In genomic region chrX:151899622-151900021, GRCh38 we compare ENCODE assay signal across 36 cellular contexts. TPM values are rescaled to one million over a fixed set of nuclear protein-coding genes. Genes with fewer than 3 reads are reported as not detected.
A peak's percentile ranks its signal among the peaks of the same experiment; 100 is the strongest.
DNase-seq lines count a peak whose midpoint lies in the region; ATAC-seq, FAIRE-seq and TF ChIP-seq lines count a peak whose summit lies in the region.
"Had no signal": no experiment of that assay in that cellular context is flagged by ENCODE, and none has a peak within 500 bp of the region (broad histone marks: within the 10 kb centered on the region; RNA-seq: fewer than 3 reads in every experiment).

No MANE protein-coding gene starts in this region.

- H3K4me3 ChIP-seq in AG10803 (ENCODE audit: low read length), result no peak overlapping the region
- H3K4me3 ChIP-seq in bronchial epithelial cell (ENCODE audit: low read depth, low read length), result no peak overlapping the region
- no peak overlapping the region for H3K4me3 ChIP-seq in fibroblast of pulmonary artery (replicated peaks; ENCODE audit: low read depth, low read length)
- no peak overlapping the region for H3K4me3 ChIP-seq in testis
- H3K4me3 ChIP-seq: colonic mucosa, SK-N-MC, tibial artery had no signal

- DNase-seq in AG10803 (ENCODE audit: low read depth) (peak; percentile 25), NCI-H226 (peak; percentile 34), bronchial epithelial cell (ENCODE audit: low read depth) (peak; percentile 29), fibroblast of pulmonary artery (ENCODE audit: low read depth) (peak; percentile 24), NCI-H69 (lab: John Stamatoyannopoulos, UW) (no peak), left colon (no peak), testis (no peak)
- DNase-seq: activated CD4-positive, alpha-beta T cell treated with anti-CD3 and anti-CD28 coated beads for 1 hour; activated CD8-positive, alpha-beta T cell treated with anti-CD3 and anti-CD28 coated beads, Interleukin-2, amount 10 ng/mL, durations not matched to agents 7 days and 5 days; activated effector memory CD4-positive, alpha-beta T cell treated with anti-CD3 and anti-CD28 coated beads, Interleukin-2, amount 50 U/mL, for 16 hours; activated naive CD8-positive, alpha-beta T cell treated with anti-CD3 and anti-CD28 coated beads, Interleukin-2, amount 10 ng/mL, durations not matched to agents 7 days and 5 days; BE2C; colonic mucosa; DMS153; effector memory CD8-positive, alpha-beta T cell; GF-D8; H9; midbrain; MM.1S; NCI-H1417; NCI-H2029 treated with DMSO at 0.1 percent for 48 hours; NCI-H774; retina; small intestine; stimulated activated CD8-positive, alpha-beta memory T cell treated with anti-CD3 and anti-CD28 coated beads, Interleukin-4, amount 100 ng/mL, for 48 hours; stimulated activated naive CD8-positive, alpha-beta T cell treated with anti-CD3 and anti-CD28 coated beads, Interleukin-15, amount 100 ng/mL, for 72 hours; T-helper 17 cell; tibial artery had no signal

- WGBS in testis, 2 donors, result 85 to 89% methylated on average over 2 of the region's 2 CpGs

- H3K36me3 ChIP-seq in bronchial epithelial cell (ENCODE audit: control insufficient read depth, insufficient read depth, low read length), result no peaks in the 10 kb centered on the region
- no peaks in the 10 kb centered on the region for H3K36me3 ChIP-seq in testis (ENCODE audit: low read depth, missing control alignments)
- H3K36me3 ChIP-seq: BE2C, colonic mucosa, tibial artery had no signal

- FAIRE-seq in bronchial epithelial cell (lab: Jason Lieb, UNC), result no peak
- FAIRE-seq: keratinocyte, small intestine had no signal

- H3K9me3 ChIP-seq in testis, result no peaks in the 10 kb centered on the region
- H3K9me3 ChIP-seq: BE2C, colonic mucosa, tibial artery had no signal

- TF ChIP-seq POLR2A in testis (IDR thresholded peaks at IDR 0.05), result no peak

- intact Hi-C loops in left colon (cut with DNase I, micrococcal nuclease) (no loop called here), testis (cut with DNase I; ENCODE audit: low total_unique reads) (no loop called here)

- H3K27me3 ChIP-seq in bronchial epithelial cell (ENCODE audit: control insufficient read depth, insufficient read depth, low read length) (no peaks in the 10 kb centered on the region), testis (no peaks in the 10 kb centered on the region)
- H3K27me3 ChIP-seq: BE2C, colonic mucosa, tibial artery had no signal

- TF ChIP-seq CTCF in AG10803 (conservative IDR thresholded peaks at IDR 0.05; ENCODE audit: low read length), result no peak
- no peak for TF ChIP-seq CTCF in bronchial epithelial cell (IDR thresholded peaks at IDR 0.05; ENCODE audit: insufficient read depth, low read length, severe bottlenecking)
- TF ChIP-seq CTCF in fibroblast of pulmonary artery (IDR thresholded peaks at IDR 0.05; ENCODE audit: low read length, missing control alignments), result no peak
- no peak for TF ChIP-seq CTCF in testis (IDR thresholded peaks at IDR 0.05)

- no peak for ATAC-seq in left colon
- no peak for ATAC-seq in HG02642 (IDR thresholded peaks at IDR 0.05; ENCODE audit: poor library complexity, unreplicated experiment)
- ATAC-seq: activated CD8-positive, alpha-beta T cell treated with anti-CD3 and anti-CD28 coated beads, Interleukin-2, amount 10 ng/mL, durations not matched to agents 7 days and 5 days; effector memory CD8-positive, alpha-beta T cell; esophagus mucosa; natural killer cell treated with Interleukin-12 subunit alpha and Interleukin-12 subunit beta and Interleukin-15 and Interleukin-18, amount 100 ng/mL, for 72 hours; stimulated activated naive CD8-positive, alpha-beta T cell treated with anti-CD3 and anti-CD28 coated beads, Interleukin-15, amount 100 ng/mL, for 72 hours; T-helper 17 cell had no signal

- no peak overlapping the region for H3K27ac ChIP-seq in testis
- H3K27ac ChIP-seq: colonic mucosa, SK-N-MC, tibial artery had no signal

- H3K4me1 ChIP-seq in testis, result no peaks in the 10 kb centered on the region
- H3K4me1 ChIP-seq: BE2C, colonic mucosa, tibial artery had no signal

RNA-seq across cellular contexts. Expression of gene MAGEA4, which starts 13.1 kb away (rescaled TPM):
- total RNA-seq in bronchial epithelial cell, result not detected in 2 replicates
- not detected for total RNA-seq in left colon
- total RNA-seq in testis, result 10 to 100 TPM; 43.4 to 59.3 TPM
- polyA plus RNA-seq in testis (ENCODE audit: insufficient read depth, low read depth, low replicate concordance), result 52.3 TPM
- total RNA-seq: A673; activated CD8-positive, alpha-beta T cell treated with anti-CD3 and anti-CD28 coated beads, Interleukin-2, amount 10 ng/mL, durations not matched to agents 7 days and 5 days; activated naive CD8-positive, alpha-beta T cell treated with anti-CD3 and anti-CD28 coated beads, Interleukin-2, amount 10 ng/mL, durations not matched to agents 7 days and 5 days; colonic mucosa; esophagus mucosa; lower leg skin; natural killer cell treated with Interleukin-12 subunit alpha and Interleukin-12 subunit beta and Interleukin-15 and Interleukin-18, amount 100 ng/mL, for 72 hours; osteoblast; T-helper 17 cell had no signal
- polyA plus RNA-seq: keratinocyte, small intestine had no signal

Comparison
In these comparisons a context has a peak if more than half of its experiments do, and no peak if none do; other contexts are left out.
1. DNase-seq: peak in AG10803 (single experiment), NCI-H226 (single experiment), bronchial epithelial cell (single experiment) and fibroblast of pulmonary artery (single experiment); none in NCI-H69 (single experiment), left colon (0 of 2) and testis (single experiment).
2. RNA of gene MAGEA4, which starts 13.1 kb away (total RNA-seq): 43.4 to 59.3 TPM in testis; not detected in bronchial epithelial cell and not detected in left colon; every median in the first group is over 10 times any median in the second.